15 cellular contexts compared by ENCODE assay signal in genomic region chr2:222973237-222973636, GRCh38.
DNase-seq lines count a peak whose midpoint lies in the region; ATAC-seq and TF ChIP-seq lines count a peak whose summit lies in the region.
"Had no signal": no experiment of that assay in that cellular context is flagged by ENCODE, and none has a peak within 500 bp of the region (broad histone marks: within the 10 kb centered on the region; RNA-seq: fewer than 3 reads in every experiment).

No MANE protein-coding gene starts in this region.

- H3K79me2 ChIP-seq in HCT116 (ENCODE audit: insufficient read depth, low read length) (no peaks in the 10 kb centered on the region), trophoblast cell (ENCODE audit: control insufficient read depth, insufficient read depth, low read length, poor library complexity) (no peaks in the 10 kb centered on the region)

- H3K4me1 ChIP-seq in HCT116 (ENCODE audit: control insufficient read depth in 1 of 2, insufficient read depth in 2 of 2, low read length in 2 of 2) (peaks cover 6 to 26% of the 10 kb centered on the region in 2 experiments; a peak in 2 of 4 replicates), esophagus muscularis mucosa (peaks cover 7 to 20% (median 13%) of the 10 kb centered on the region in 4 donors), trophoblast cell (ENCODE audit: control insufficient read depth in 1 of 2, insufficient read depth in 2 of 2, low read length in 2 of 2) (peaks cover 7 to 10% of the 10 kb centered on the region in 2 experiments)

- TF ChIP-seq RAD21 in HCT116 (IDR thresholded peaks at IDR 0.05; ENCODE audit: low read depth), result no peak

- H3K9me3 ChIP-seq in HCT116 (ENCODE audit: control insufficient read depth in 1 of 2, insufficient read depth in 1 of 2, low read depth in 1 of 2, low read length in 2 of 2) (no peaks in the 10 kb centered on the region), MG63 (no peaks in the 10 kb centered on the region), esophagus muscularis mucosa (no peaks in the 10 kb centered on the region), trophoblast cell (ENCODE audit: insufficient read depth, low read depth, low read length) (no peaks in the 10 kb centered on the region)

- H2BK5ac ChIP-seq in trophoblast cell (ENCODE audit: low read depth, low read length, poor library complexity), result no peak overlapping the region

- 73% methylated on average over 4 of the region's 4 CpGs for WGBS in esophagus muscularis mucosa
- WGBS in trophoblast cell (ENCODE audit: extremely low coverage, insufficient coverage, insufficient read length), result no CpG with 5 or more reads among the region's 4 CpGs

- no peak for TF ChIP-seq EP300 in esophagus muscularis mucosa (IDR thresholded peaks at IDR 0.05)

- peaks cover 4% of the 10 kb centered on the region for H3K79me1 ChIP-seq in trophoblast cell (ENCODE audit: low read length)

- no peaks in the 10 kb centered on the region for H4K20me1 ChIP-seq in HCT116 (ENCODE audit: insufficient read depth)

- H2BK12ac ChIP-seq in trophoblast cell (ENCODE audit: low read length), result peak overlapping the region; percentile 6

- H3K18ac ChIP-seq in trophoblast cell (ENCODE audit: low read length), result no peak overlapping the region

- H3K9me2 ChIP-seq in HCT116 (ENCODE audit: insufficient read depth), result no peaks in the 10 kb centered on the region

- RAD21 ChIA-PET in HCT116 (lab: Charles Lee; ENCODE audit: low non-redundant PET in 1 of 2, low total read pairs in 2 of 2, uncharacterized antibody in 2 of 2, unreplicated experiment in 2 of 2), result no interaction called here

- TF ChIP-seq POLR2A in HCT116 (IDR thresholded peaks at IDR 0.05; ENCODE audit: borderline replicate concordance, extremely low read depth, insufficient read depth, insufficient read length) (no peak), esophagus muscularis mucosa (IDR thresholded peaks at IDR 0.05; ENCODE audit: low read depth) (no peak)

- no peak overlapping the region for H3K14ac ChIP-seq in trophoblast cell (ENCODE audit: low read length)

- H3K36me3 ChIP-seq in HCT116 (ENCODE audit: control insufficient read depth in 1 of 2, insufficient read depth in 2 of 2, low read length in 2 of 2) (no peaks in the 10 kb centered on the region), MG63 (no peaks in the 10 kb centered on the region), esophagus muscularis mucosa (no peaks in the 10 kb centered on the region), trophoblast cell (ENCODE audit: control insufficient read depth in 1 of 2, insufficient read depth in 2 of 2, low read length in 2 of 2) (no peaks in the 10 kb centered on the region), H7 (replicated peaks; ENCODE audit: control insufficient read depth, insufficient read depth, low read length) (no peaks in the 10 kb centered on the region)

- CTCF ChIA-PET in HCT116 (lab: Charles Lee), result no interaction called here

- H3K27me3 ChIP-seq in HCT116 (ENCODE audit: insufficient read depth, low read length) (no peaks in the 10 kb centered on the region), MG63 (no peaks in the 10 kb centered on the region), esophagus muscularis mucosa (no peaks in the 10 kb centered on the region), trophoblast cell (ENCODE audit: insufficient read depth, low read length) (no peaks in the 10 kb centered on the region), H7 (ENCODE audit: control insufficient read depth, insufficient read depth, low read length) (no peaks in the 10 kb centered on the region)

- TF ChIP-seq CTCF in HCT116 (IDR thresholded peaks at IDR 0.05 in 2 of 3, conservative IDR thresholded peaks at IDR 0.05 in 1 of 3; ENCODE audit: borderline replicate concordance in 1 of 3, insufficient read depth in 1 of 3, low read depth in 2 of 3, low read length in 2 of 3), result no peak
- TF ChIP-seq CTCF in esophagus muscularis mucosa (IDR thresholded peaks at IDR 0.05), result no peak

- H3K27ac ChIP-seq in HCT116 (ENCODE audit: low read depth, low read length), result no peak overlapping the region
- H3K27ac ChIP-seq in esophagus muscularis mucosa (replicated peaks in 1 of 4), result no peak overlapping the region
- peak overlapping the region; percentile 36 for H3K27ac ChIP-seq in trophoblast cell (ENCODE audit: low read depth, low read length)
- H3K27ac ChIP-seq: SK-N-MC had no signal

- DNase-seq in HCT116 (ENCODE audit: low read depth, low spot score) (no peak), MG63 (peak; percentile 53), esophagus muscularis mucosa (ENCODE audit: extremely low spot score) (peak; percentile 90), trophoblast cell (peak; percentile 49 to 62), HuH-7 (ENCODE audit: low spot score) (no peak), H7 (no peak)
- DNase-seq: CD4-positive, alpha-beta T cell; DMS79; GF-D8; GOT3; NCI-H146; NCI-H2227 treated with DMSO at 0.1 percent for 48 hours; NCI-H526 treated with DMSO at 0.1 percent for 48 hours had no signal

- H4K12ac ChIP-seq in trophoblast cell (ENCODE audit: low read depth, low read length), result no peak overlapping the region

- no peak overlapping the region for H3K4ac ChIP-seq in trophoblast cell (ENCODE audit: low read depth, low read length)

- ATAC-seq in HCT116 (peak; percentile 29; the same call in 1 of the 2 replicates), GM19023 (IDR thresholded peaks at IDR 0.05; ENCODE audit: unreplicated experiment) (no peak)

- H2AFZ ChIP-seq in HCT116 (ENCODE audit: low read depth, low read length, poor library complexity, severe bottlenecking) (peak overlapping the region; percentile 47), trophoblast cell (ENCODE audit: insufficient read depth, low read length, poor library complexity) (no peak overlapping the region)

- H3K23ac ChIP-seq in trophoblast cell (ENCODE audit: low read length), result no peak overlapping the region

- H4K8ac ChIP-seq in trophoblast cell (ENCODE audit: low read depth, low read length), result no peak overlapping the region

- peak overlapping the region; percentile 53 for H3K4me2 ChIP-seq in HCT116 (ENCODE audit: low read length)
- no peak overlapping the region for H3K4me2 ChIP-seq in trophoblast cell (ENCODE audit: low read length)

- intact Hi-C loops in HCT116 (cut with micrococcal nuclease) (loop anchor here (5.0 to 10.0 kb wide), 5 partner anchors 552 to 992 kb away; no protein-coding TSS in a partner anchor), esophagus muscularis mucosa (cut with DNase I) (loop anchor here (5.0 kb wide), 1 partner anchor 824 kb away; no protein-coding TSS in a partner anchor)

- peak overlapping the region; percentile 69 for H4K91ac ChIP-seq in trophoblast cell (ENCODE audit: low read depth, low read length)

- no peak overlapping the region for H2AK5ac ChIP-seq in trophoblast cell (ENCODE audit: low read length)

- H3K4me3 ChIP-seq in HCT116 (replicated peaks in 1 of 2; ENCODE audit: low read depth in 1 of 2, low read length in 2 of 2) (no peak overlapping the region), MG63 (no peak overlapping the region), esophagus muscularis mucosa (no peak overlapping the region), trophoblast cell (ENCODE audit: low read depth, low read length) (no peak overlapping the region), H7 (ENCODE audit: insufficient read depth, low read depth, low read length) (no peak overlapping the region)
- H3K4me3 ChIP-seq: SK-N-MC had no signal

- POLR2A ChIA-PET in HCT116 (lab: Charles Lee), result no interaction called here

- no peak overlapping the region for H3K9ac ChIP-seq in HCT116 (ENCODE audit: low read length)
- no peak overlapping the region for H3K9ac ChIP-seq in trophoblast cell (ENCODE audit: low read length)

- no TSS peak for BruUV-seq in HCT116 (replicated peaks; lab: Mats Ljungman, UMichigan)

- H2BK120ac ChIP-seq in trophoblast cell (ENCODE audit: insufficient read depth, low read length, poor library complexity), result no peak overlapping the region

TF ChIP-seq in HCT116, 20 proteins besides CTCF, POLR2A, EP300 and RAD21:
- no peak for TF ChIP-seq CEBPB (IDR thresholded peaks at IDR 0.05; ENCODE audit: low read depth)
- TF ChIP-seq, protein P1, sequence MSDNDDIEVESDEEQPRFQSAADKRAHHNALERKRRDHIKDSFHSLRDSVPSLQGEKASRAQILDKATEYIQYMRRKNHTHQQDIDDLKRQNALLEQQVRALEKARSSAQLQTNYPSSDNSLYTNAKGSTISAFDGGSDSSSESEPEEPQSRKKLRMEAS (IDR thresholded peaks at IDR 0.05), result no peak
- TF ChIP-seq EGR1 (IDR thresholded peaks at IDR 0.05; ENCODE audit: low read depth), result no peak
- no peak for TF ChIP-seq EZH2phosphoT487 (IDR thresholded peaks at IDR 0.05; ENCODE audit: borderline replicate concordance)
- no peak for TF ChIP-seq SIN3A (IDR thresholded peaks at IDR 0.05; ENCODE audit: low read depth)
- TF ChIP-seq POLR2AphosphoS5 (IDR thresholded peaks at IDR 0.05; ENCODE audit: low read depth, low read length), result no peak
- TF ChIP-seq ZFX (IDR thresholded peaks at IDR 0.05), result no peak
- TF ChIP-seq TCF7L2 (IDR thresholded peaks at IDR 0.05; ENCODE audit: borderline replicate concordance, extremely low read depth, insufficient read depth, insufficient read length), result no peak
- no peak for TF ChIP-seq YY1 (IDR thresholded peaks at IDR 0.05; ENCODE audit: extremely low read depth, insufficient replicate concordance, low read depth, low read length)
- TF ChIP-seq SRF (IDR thresholded peaks at IDR 0.05; ENCODE audit: low read depth), result no peak
- no peak for TF ChIP-seq ZNF274 (IDR thresholded peaks at IDR 0.05; ENCODE audit: low read depth, low read length)
- TF ChIP-seq FOSL1 (IDR thresholded peaks at IDR 0.05; ENCODE audit: low read depth), result no peak

Comparison
In these comparisons a context has a peak if more than half of its experiments do, and no peak if none do; other contexts are left out.
1. DNase-seq: peak in MG63 (single experiment), esophagus muscularis mucosa (single experiment) and trophoblast cell (2 of 2); none in HCT116 (single experiment), HuH-7 (single experiment) and H7 (single experiment).